In genomic region chrX:41796577-41796976, GRCh38 we compare ENCODE assay signal across 23 cellular contexts.
A peak's percentile ranks its signal among the peaks of the same experiment; 100 is the strongest.
DNase-seq lines count a peak whose midpoint lies in the region; ATAC-seq and TF ChIP-seq lines count a peak whose summit lies in the region.
"Had no signal": no experiment of that assay in that cellular context is flagged by ENCODE, and none has a peak within 500 bp of the region (broad histone marks: within the 10 kb centered on the region; RNA-seq: fewer than 3 reads in every experiment).

No MANE protein-coding gene starts in this region.

- H3K27me3 ChIP-seq in uterus, result no peaks in the 10 kb centered on the region

- peak overlapping the region; percentile 5 for H3K4me3 Mint-ChIP-seq in natural killer cell treated with Interleukin-12 subunit alpha and Interleukin-12 subunit beta and Interleukin-15 and Interleukin-18, amount 100 ng/mL, for 72 hours
- no peak overlapping the region for H3K4me3 Mint-ChIP-seq in natural killer cell
- H3K4me3 Mint-ChIP-seq in T-helper 1 cell treated with Interleukin-12 subunit alpha and Interleukin-12 subunit beta and Interleukin-4 antibody, amounts not matched to agents 30 μg/mL and 1 μg/mL, for 36 hours, result no peak overlapping the region
- no peak overlapping the region for H3K4me3 Mint-ChIP-seq in stimulated activated memory B cell treated with anti-CD40 and anti-IgM and Interleukin-4, amounts not matched to agents 10 μg/mL and 1 μg/mL and 100 μg/mL, for 72 hours
- H3K4me3 Mint-ChIP-seq: activated B cell treated with CpG ODN at 0.5 μM for 24 hours, brain, naive B cell had no signal

- TF ChIP-seq CTCF in natural killer cell (IDR thresholded peaks at IDR 0.05) (no peak), uterus (IDR thresholded peaks at IDR 0.05) (no peak)

- H3K27ac Mint-ChIP-seq in natural killer cell treated with Interleukin-12 subunit alpha and Interleukin-12 subunit beta and Interleukin-15 and Interleukin-18, amount 100 ng/mL, for 72 hours, result peak overlapping the region in 1 of 2 donors; percentile 35
- H3K27ac Mint-ChIP-seq in natural killer cell, result peak overlapping the region in 1 of 2 donors; percentile 64
- peak overlapping the region; percentile 10 for H3K27ac Mint-ChIP-seq in T-helper 1 cell treated with Interleukin-12 subunit alpha and Interleukin-12 subunit beta and Interleukin-4 antibody, amounts not matched to agents 30 μg/mL and 1 μg/mL, for 36 hours
- H3K27ac Mint-ChIP-seq in stimulated activated memory B cell treated with anti-CD40 and anti-IgM and Interleukin-4, amounts not matched to agents 10 μg/mL and 1 μg/mL and 100 μg/mL, for 72 hours, result peak overlapping the region; percentile 72

- no peaks in the 10 kb centered on the region for H3K4me1 ChIP-seq in uterus

- H3K4me3 ChIP-seq in uterus, result no peak overlapping the region
- H3K4me3 ChIP-seq: coronary artery, lung had no signal

- H3K9me3 Mint-ChIP-seq in natural killer cell treated with Interleukin-12 subunit alpha and Interleukin-12 subunit beta and Interleukin-15 and Interleukin-18, amount 100 ng/mL, for 72 hours, result no peaks in the 10 kb centered on the region
- no peaks in the 10 kb centered on the region for H3K9me3 Mint-ChIP-seq in natural killer cell
- no peaks in the 10 kb centered on the region for H3K9me3 Mint-ChIP-seq in T-helper 1 cell treated with Interleukin-12 subunit alpha and Interleukin-12 subunit beta and Interleukin-4 antibody, amounts not matched to agents 30 μg/mL and 1 μg/mL, for 36 hours
- H3K9me3 Mint-ChIP-seq in stimulated activated memory B cell treated with anti-CD40 and anti-IgM and Interleukin-4, amounts not matched to agents 10 μg/mL and 1 μg/mL and 100 μg/mL, for 72 hours, result peaks cover 2% of the 10 kb centered on the region

- ATAC-seq in natural killer cell treated with Interleukin-12 subunit alpha and Interleukin-12 subunit beta and Interleukin-15 and Interleukin-18, amount 100 ng/mL, for 72 hours, result peak in 1 of 2 donors; percentile 43
- no peak for ATAC-seq in natural killer cell
- ATAC-seq in HG02852 (IDR thresholded peaks at IDR 0.05; ENCODE audit: unreplicated experiment), result peak; percentile 53
- no peak for ATAC-seq in stimulated activated memory B cell treated with anti-CD40 and anti-IgM and Interleukin-4, amounts not matched to agents 10 μg/mL and 1 μg/mL and 100 μg/mL, for 72 hours
- ATAC-seq: Right ventricle myocardium inferior had no signal

- no peak overlapping the region for H3K27ac ChIP-seq in uterus
- H3K27ac ChIP-seq: coronary artery had no signal

- no peak for TF ChIP-seq POLR2A in uterus (IDR thresholded peaks at IDR 0.05)

- peaks cover 2 to 16% of the 10 kb centered on the region in 2 donors for H3K4me1 Mint-ChIP-seq in natural killer cell treated with Interleukin-12 subunit alpha and Interleukin-12 subunit beta and Interleukin-15 and Interleukin-18, amount 100 ng/mL, for 72 hours (ENCODE audit: low read depth in 2 of 2)
- H3K4me1 Mint-ChIP-seq in natural killer cell, result peaks cover 0 to 10% of the 10 kb centered on the region in 2 donors
- H3K4me1 Mint-ChIP-seq in T-helper 1 cell treated with Interleukin-12 subunit alpha and Interleukin-12 subunit beta and Interleukin-4 antibody, amounts not matched to agents 30 μg/mL and 1 μg/mL, for 36 hours (ENCODE audit: low read depth), result peaks cover 19% of the 10 kb centered on the region
- H3K4me1 Mint-ChIP-seq in stimulated activated memory B cell treated with anti-CD40 and anti-IgM and Interleukin-4, amounts not matched to agents 10 μg/mL and 1 μg/mL and 100 μg/mL, for 72 hours, result peaks cover 15% of the 10 kb centered on the region

- no peak for DNase-seq in natural killer cell treated with Interleukin-12 subunit alpha and Interleukin-12 subunit beta and Interleukin-15 and Interleukin-18, amount 100 ng/mL, for 72 hours (ENCODE audit: low spot score)
- no peak for DNase-seq in natural killer cell
- DNase-seq in activated gamma-delta T cell treated with Interleukin-2 at 50 U/mL for 16 hours, result no peak
- no peak for DNase-seq in uterus
- DNase-seq in 8988T, result no peak
- DNase-seq: activated B cell treated with CpG ODN at 0.5 μM for 24 hours; activated naive CD4-positive, alpha-beta T cell treated with Interleukin-2 at 50 U/mL for 16 hours; DND-41; hippocampal formation; islet precursor cell; MV-4-11; naive B cell; NCI-H187 treated with DMSO at 0.1 percent for 48 hours; NCI-H446; posterior cingulate gyrus; stimulated activated CD4-positive, alpha-beta T cell treated with anti-CD3 and anti-CD28 coated beads, Interleukin-2, amount 100 ng/mL, for 24 hours had no signal

- peaks cover 0 to 3% of the 10 kb centered on the region in 2 donors for H3K27me3 Mint-ChIP-seq in natural killer cell treated with Interleukin-12 subunit alpha and Interleukin-12 subunit beta and Interleukin-15 and Interleukin-18, amount 100 ng/mL, for 72 hours
- H3K27me3 Mint-ChIP-seq in natural killer cell (ENCODE audit: low read depth in 2 of 2), result no peaks in the 10 kb centered on the region
- H3K27me3 Mint-ChIP-seq in T-helper 1 cell treated with Interleukin-12 subunit alpha and Interleukin-12 subunit beta and Interleukin-4 antibody, amounts not matched to agents 30 μg/mL and 1 μg/mL, for 36 hours (ENCODE audit: low read depth), result no peaks in the 10 kb centered on the region
- H3K27me3 Mint-ChIP-seq in stimulated activated memory B cell treated with anti-CD40 and anti-IgM and Interleukin-4, amounts not matched to agents 10 μg/mL and 1 μg/mL and 100 μg/mL, for 72 hours, result no peaks in the 10 kb centered on the region
- H3K27me3 Mint-ChIP-seq: activated B cell treated with CpG ODN at 0.5 μM for 24 hours, brain, naive B cell had no signal

- H3K36me3 Mint-ChIP-seq in natural killer cell treated with Interleukin-12 subunit alpha and Interleukin-12 subunit beta and Interleukin-15 and Interleukin-18, amount 100 ng/mL, for 72 hours, result no peaks in the 10 kb centered on the region
- no peaks in the 10 kb centered on the region for H3K36me3 Mint-ChIP-seq in natural killer cell
- H3K36me3 Mint-ChIP-seq in T-helper 1 cell treated with Interleukin-12 subunit alpha and Interleukin-12 subunit beta and Interleukin-4 antibody, amounts not matched to agents 30 μg/mL and 1 μg/mL, for 36 hours (ENCODE audit: low read depth), result peaks cover 3% of the 10 kb centered on the region
- H3K36me3 Mint-ChIP-seq in stimulated activated memory B cell treated with anti-CD40 and anti-IgM and Interleukin-4, amounts not matched to agents 10 μg/mL and 1 μg/mL and 100 μg/mL, for 72 hours, result peaks cover 11% of the 10 kb centered on the region

- intact Hi-C loops in natural killer cell (cut with micrococcal nuclease) (loop anchor here (5.0 kb wide), 1 partner anchor 1761 kb away; no protein-coding TSS in a partner anchor), uterus (cut with DNase I; ENCODE audit: low total_unique reads) (no loop called here)

- no peaks in the 10 kb centered on the region for H3K36me3 ChIP-seq in uterus

- no peaks in the 10 kb centered on the region for H3K9me3 ChIP-seq in uterus
